26 cellular contexts compared by ENCODE assay signal in the genomic region with DNA sequence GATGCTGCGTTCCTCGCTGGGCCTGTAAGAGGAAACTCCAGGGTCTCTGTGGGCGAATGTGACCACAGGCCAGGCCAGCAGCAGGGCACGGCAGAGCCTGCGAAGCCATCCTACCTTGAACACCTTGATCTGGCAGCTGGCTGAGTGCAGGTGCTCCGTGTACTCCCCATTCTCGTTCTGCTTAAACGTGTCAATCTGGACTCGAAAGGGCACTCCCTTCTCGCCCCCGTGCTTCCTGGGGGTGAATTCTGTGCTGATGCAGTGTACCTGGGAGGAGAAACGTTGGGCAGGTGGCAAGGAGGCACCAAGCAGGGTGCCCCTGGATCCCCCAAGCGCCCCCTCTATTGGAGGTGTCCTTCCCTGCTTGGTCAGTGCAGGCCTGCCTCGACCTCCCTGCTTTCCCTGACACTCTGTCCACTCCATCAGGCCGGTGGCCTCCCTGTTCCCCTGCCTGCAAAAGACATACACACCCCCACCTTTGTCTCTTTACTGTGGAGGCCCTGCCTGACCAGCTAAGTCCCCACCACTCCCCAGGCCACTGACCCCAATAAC.
"Had no signal": no experiment of that assay in that cellular context is flagged by ENCODE, and none has a peak within 500 bp of the region (broad histone marks: within the 10 kb centered on the region; RNA-seq: fewer than 3 reads in every experiment).

No MANE protein-coding gene starts in this region.

- H3K27me3 Mint-ChIP-seq: activated CD4-positive, alpha-beta T cell treated with anti-CD3 and anti-CD28 coated beads, Interleukin-2, amount 10 ng/mL, durations not matched to agents 7 days and 5 days had no signal

- H3K4me1 ChIP-seq: ascending aorta, body of pancreas, SJCRH30 had no signal

- H3K36me3 ChIP-seq: ascending aorta, SJCRH30 had no signal

- H3K4me3 Mint-ChIP-seq: activated CD4-positive, alpha-beta memory T cell treated with anti-CD3 and anti-CD28 coated beads, Interleukin-2, amount 10 ng/mL, durations not matched to agents 7 days and 5 days; activated CD4-positive, alpha-beta T cell treated with anti-CD3 and anti-CD28 coated beads, Interleukin-2, amount 10 ng/mL, durations not matched to agents 7 days and 5 days; activated T-helper 17 cell treated with anti-CD3 and anti-CD28 coated beads, Interleukin-2, amount 50 U/mL, for 72 hours had no signal

- H3K4me1 Mint-ChIP-seq: activated CD4-positive, alpha-beta memory T cell treated with anti-CD3 and anti-CD28 coated beads, Interleukin-2, amount 10 ng/mL, durations not matched to agents 7 days and 5 days; activated CD4-positive, alpha-beta T cell treated with anti-CD3 and anti-CD28 coated beads, Interleukin-2, amount 10 ng/mL, durations not matched to agents 7 days and 5 days; activated T-helper 17 cell treated with anti-CD3 and anti-CD28 coated beads, Interleukin-2, amount 50 U/mL, for 72 hours had no signal

- H3K9me3 Mint-ChIP-seq: activated CD4-positive, alpha-beta memory T cell treated with anti-CD3 and anti-CD28 coated beads, Interleukin-2, amount 10 ng/mL, durations not matched to agents 7 days and 5 days; activated CD4-positive, alpha-beta T cell treated with anti-CD3 and anti-CD28 coated beads, Interleukin-2, amount 10 ng/mL, durations not matched to agents 7 days and 5 days; activated T-helper 17 cell treated with anti-CD3 and anti-CD28 coated beads, Interleukin-2, amount 50 U/mL, for 72 hours had no signal

- DNase-seq: activated CD4-positive, alpha-beta memory T cell treated with anti-CD3 and anti-CD28 coated beads, Interleukin-2, amount 10 ng/mL, durations not matched to agents 7 days and 5 days; activated CD4-positive, alpha-beta T cell treated with anti-CD3 and anti-CD28 coated beads, Interleukin-2, amount 10 ng/mL, durations not matched to agents 7 days and 5 days; activated CD4-positive, CD25-positive, alpha-beta regulatory T cell; activated naive CD4-positive, alpha-beta T cell treated with anti-CD3 and anti-CD28 coated beads, Interleukin-2, amount 50 U/mL, for 16 hours; activated T-cell treated with anti-CD3 and anti-CD28 coated beads for 4 hours; activated T-cell treated with anti-CD3 and anti-CD28 coated beads, Interleukin-2, amount 50 U/mL, for 48 hours; body of pancreas; MM.1S; NCI-H1105; NCI-H1436; NCI-H1694 treated with DMSO at 0.1 percent for 48 hours; NCI-H2029 treated with DMSO at 0.1 percent for 48 hours; NCI-H345; NCI-H510A treated with DMSO at 0.1 percent for 48 hours; NCI-H69; NK-92 treated with Interleukin-12 subunit alpha and Interleukin-12 subunit beta, amount 100 ng/mL, for 24 hours; Right ventricle myocardium superior; RPMI8226; SJCRH30; SK-N-SH; T-helper 1 cell had no signal

- H3K9me3 ChIP-seq: ascending aorta, body of pancreas, SJCRH30, SK-N-SH had no signal

- H3K27ac Mint-ChIP-seq: activated CD4-positive, alpha-beta memory T cell treated with anti-CD3 and anti-CD28 coated beads, Interleukin-2, amount 10 ng/mL, durations not matched to agents 7 days and 5 days; activated CD4-positive, alpha-beta T cell treated with anti-CD3 and anti-CD28 coated beads, Interleukin-2, amount 10 ng/mL, durations not matched to agents 7 days and 5 days; activated T-helper 17 cell treated with anti-CD3 and anti-CD28 coated beads, Interleukin-2, amount 50 U/mL, for 72 hours had no signal

- H3K4me3 ChIP-seq: ascending aorta, body of pancreas, SJCRH30 had no signal

- ATAC-seq: activated T-helper 17 cell treated with anti-CD3 and anti-CD28 coated beads, Interleukin-2, amount 50 U/mL, for 72 hours; body of pancreas; Panc1 had no signal

- H3K27me3 ChIP-seq: ascending aorta, body of pancreas, SJCRH30 had no signal

- H3K27ac ChIP-seq: ascending aorta, body of pancreas, KMS-11, SJCRH30, VCaP had no signal
